Comparison of ENCODE assay signal across 21 cellular contexts in genomic region chr6:95587989-95588388, GRCh38. TPM values are rescaled to one million over a fixed set of nuclear protein-coding genes. Genes with fewer than 3 reads are reported as not detected.
DNase-seq lines count a peak whose midpoint lies in the region; ATAC-seq, FAIRE-seq and TF ChIP-seq lines count a peak whose summit lies in the region.
"Had no signal": no experiment of that assay in that cellular context is flagged by ENCODE, and none has a peak within 500 bp of the region (broad histone marks: within the 10 kb centered on the region; RNA-seq: fewer than 3 reads in every experiment).

No MANE protein-coding gene starts in this region.

- H3K4me2 ChIP-seq in MM.1S (ENCODE audit: low read depth, low read length) (peak overlapping the region; percentile 71), trophoblast cell (ENCODE audit: low read length) (no peak overlapping the region)

- no peak overlapping the region for H3K23ac ChIP-seq in trophoblast cell (ENCODE audit: low read length)

- CTCF ChIA-PET in activated CD8-positive, alpha-beta memory T cell treated with anti-CD3 and anti-CD28 coated beads, Interleukin-2, amount 10 ng/mL, durations not matched to agents 7 days and 5 days (lab: Charles Lee), result interaction anchor here (1.6 kb wide), 1 partner anchor 10 kb away, joined by 5 read pairs; no protein-coding TSS in a partner anchor
- CTCF ChIA-PET in naive thymus-derived CD4-positive, alpha-beta T cell (lab: Charles Lee), result no interaction called here

- peak overlapping the region; percentile 84 for H3K27ac Mint-ChIP-seq in activated CD8-positive, alpha-beta memory T cell treated with anti-CD3 and anti-CD28 coated beads, Interleukin-2, amount 10 ng/mL, durations not matched to agents 7 days and 5 days
- peak overlapping the region in 2 of 9 donors; percentile 1 to 75 for H3K27ac Mint-ChIP-seq in naive thymus-derived CD4-positive, alpha-beta T cell

- H3K4me1 Mint-ChIP-seq in activated CD8-positive, alpha-beta memory T cell treated with anti-CD3 and anti-CD28 coated beads, Interleukin-2, amount 10 ng/mL, durations not matched to agents 7 days and 5 days, result peaks cover 14% of the 10 kb centered on the region
- peaks cover 21 to 60% (median 49%) of the 10 kb centered on the region in 7 donors for H3K4me1 Mint-ChIP-seq in naive thymus-derived CD4-positive, alpha-beta T cell

- H3K9me3 ChIP-seq in MM.1S (replicated peaks; ENCODE audit: insufficient read depth, low read length) (no peaks in the 10 kb centered on the region), trophoblast cell (ENCODE audit: insufficient read depth, low read depth, low read length) (peaks cover 2% of the 10 kb centered on the region)
- H3K9me3 ChIP-seq in naive thymus-derived CD4-positive, alpha-beta T cell (ENCODE audit: control insufficient read depth in 2 of 3, low read length in 3 of 3), result no peaks in the 10 kb centered on the region
- H3K9me3 ChIP-seq: gastrocnemius medialis had no signal

- no peak overlapping the region for H3K14ac ChIP-seq in trophoblast cell (ENCODE audit: low read length)

- H3K79me1 ChIP-seq in trophoblast cell (ENCODE audit: low read length), result no peaks in the 10 kb centered on the region

- intact Hi-C loops in naive thymus-derived CD4-positive, alpha-beta T cell (cut with micrococcal nuclease), result loop anchor here in 1 of 2 donors (1.0 kb wide), 1 partner anchor 11 kb away; the partner anchor contains the start of gene MANEA

- DNase-seq in activated CD8-positive, alpha-beta memory T cell treated with anti-CD3 and anti-CD28 coated beads, Interleukin-2, amount 10 ng/mL, durations not matched to agents 7 days and 5 days, result no peak
- no peak for DNase-seq in activated CD8-positive, alpha-beta memory T cell treated with anti-CD3 and anti-CD28 coated beads, Interleukin-2, amount 50 U/mL, for 4 hours
- DNase-seq in GM18507 (ENCODE audit: extremely low spot score, insufficient read length, low read depth) (no peak), MM.1S (peak; percentile 35), trophoblast cell (no peak)
- DNase-seq in naive thymus-derived CD4-positive, alpha-beta T cell, result no peak
- no peak for DNase-seq in activated CD8-positive, alpha-beta memory T cell treated with anti-CD3 and anti-CD28 coated beads, Interleukin-2, amount 50 U/mL, for 48 hours
- DNase-seq: Caco-2; EL; gastrocnemius medialis; KBM-7; midbrain; NCI-H2171; NCI-H69; PC-3; stimulated activated naive CD4-positive, alpha-beta T cell treated with Interleukin-2 at 50 U/mL for 16 hours had no signal

- H3K9me3 Mint-ChIP-seq in activated CD8-positive, alpha-beta memory T cell treated with anti-CD3 and anti-CD28 coated beads, Interleukin-2, amount 10 ng/mL, durations not matched to agents 7 days and 5 days (ENCODE audit: low read depth), result peaks cover 5% of the 10 kb centered on the region
- H3K9me3 Mint-ChIP-seq in naive thymus-derived CD4-positive, alpha-beta T cell, result peaks cover 0 to 19% (median 12%) of the 10 kb centered on the region in 11 donors

- no peak overlapping the region for H4K8ac ChIP-seq in trophoblast cell (ENCODE audit: low read depth, low read length)

- H2BK12ac ChIP-seq in trophoblast cell (ENCODE audit: low read length), result no peak overlapping the region

- no peak overlapping the region for H2AK5ac ChIP-seq in trophoblast cell (ENCODE audit: low read length)

- H3K36me3 Mint-ChIP-seq in activated CD8-positive, alpha-beta memory T cell treated with anti-CD3 and anti-CD28 coated beads, Interleukin-2, amount 10 ng/mL, durations not matched to agents 7 days and 5 days, result peaks cover 55% of the 10 kb centered on the region
- peaks cover under 1 to 57% (median 37%) of the 10 kb centered on the region in 5 donors for H3K36me3 Mint-ChIP-seq in naive thymus-derived CD4-positive, alpha-beta T cell

- H3K9ac ChIP-seq in MM.1S (ENCODE audit: low read length), result peak overlapping the region; percentile 24; the same call in 1 of the 2 replicates
- no peak overlapping the region for H3K9ac ChIP-seq in trophoblast cell (ENCODE audit: low read length)

- TF ChIP-seq CTCF in MM.1S (IDR thresholded peaks at IDR 0.05; ENCODE audit: low read length), result no peak

- peaks cover 99% of the 10 kb centered on the region for H3K79me2 ChIP-seq in MM.1S (ENCODE audit: low read length)
- H3K79me2 ChIP-seq in trophoblast cell (ENCODE audit: control insufficient read depth, insufficient read depth, low read length, poor library complexity), result no peaks in the 10 kb centered on the region

- H3K9me2 ChIP-seq in MM.1S (replicated peaks; ENCODE audit: insufficient read depth, low read length), result no peaks in the 10 kb centered on the region

- H3K27me3 ChIP-seq in MM.1S (replicated peaks; ENCODE audit: insufficient read depth, low read length), result no peaks in the 10 kb centered on the region
- H3K27me3 ChIP-seq in naive thymus-derived CD4-positive, alpha-beta T cell (ENCODE audit: control insufficient read depth in 2 of 2, insufficient read depth in 2 of 2, low read length in 2 of 2), result no peaks in the 10 kb centered on the region
- no peaks in the 10 kb centered on the region for H3K27me3 ChIP-seq in trophoblast cell (ENCODE audit: insufficient read depth, low read length)
- H3K27me3 ChIP-seq: gastrocnemius medialis, neutrophil had no signal

- FAIRE-seq in GM18507 (lab: Jason Lieb, UNC), result peak; percentile 31
- FAIRE-seq: urothelium cell line had no signal

- H2AFZ ChIP-seq in MM.1S (ENCODE audit: low read length), result no peak overlapping the region
- H2AFZ ChIP-seq in trophoblast cell (ENCODE audit: insufficient read depth, low read length, poor library complexity), result no peak overlapping the region

- 0 out of 2 replicates have a peak, but pooled peaks cover 3% of the 10 kb centered on the region for H3K4me1 ChIP-seq in MM.1S (ENCODE audit: low read length)
- peaks cover 0 to 10% of the 10 kb centered on the region in 2 donors for H3K4me1 ChIP-seq in naive thymus-derived CD4-positive, alpha-beta T cell (ENCODE audit: control insufficient read depth in 2 of 2, insufficient read depth in 2 of 2, low read length in 2 of 2)
- H3K4me1 ChIP-seq in trophoblast cell (ENCODE audit: control insufficient read depth in 1 of 2, insufficient read depth in 2 of 2, low read length in 2 of 2), result no peaks in the 10 kb centered on the region
- H3K4me1 ChIP-seq: Caco-2, gastrocnemius medialis had no signal

- H4K12ac ChIP-seq in trophoblast cell (ENCODE audit: low read depth, low read length), result no peak overlapping the region

- ATAC-seq in activated CD8-positive, alpha-beta memory T cell treated with anti-CD3 and anti-CD28 coated beads, Interleukin-2, amount 10 ng/mL, durations not matched to agents 7 days and 5 days, result peak; percentile 61
- ATAC-seq in naive thymus-derived CD4-positive, alpha-beta T cell, result no peak
- ATAC-seq in HG03439 (IDR thresholded peaks at IDR 0.05; ENCODE audit: unreplicated experiment), result no peak
- ATAC-seq: gastrocnemius medialis, PC-3 had no signal

- H3K4me3 Mint-ChIP-seq in activated CD8-positive, alpha-beta memory T cell treated with anti-CD3 and anti-CD28 coated beads, Interleukin-2, amount 10 ng/mL, durations not matched to agents 7 days and 5 days, result peak overlapping the region; percentile 68
- peak overlapping the region in 9 of 10 donors; percentile 8 to 73 (median 52) for H3K4me3 Mint-ChIP-seq in naive thymus-derived CD4-positive, alpha-beta T cell

- H3K4me3 ChIP-seq in MM.1S (ENCODE audit: low read length), result peak overlapping the region; percentile 44
- no peak overlapping the region for H3K4me3 ChIP-seq in naive thymus-derived CD4-positive, alpha-beta T cell (ENCODE audit: low read length)
- no peak overlapping the region for H3K4me3 ChIP-seq in trophoblast cell (ENCODE audit: low read depth, low read length)
- H3K4me3 ChIP-seq: coronary artery, gastrocnemius medialis, SK-N-MC had no signal

- H3K36me3 ChIP-seq in MM.1S (replicated peaks; ENCODE audit: insufficient read depth, low read length), result peaks cover 7% of the 10 kb centered on the region
- H3K36me3 ChIP-seq in naive thymus-derived CD4-positive, alpha-beta T cell (ENCODE audit: control insufficient read depth in 2 of 3, insufficient read depth in 3 of 3, low read length in 3 of 3), result no peaks in the 10 kb centered on the region
- H3K36me3 ChIP-seq in trophoblast cell (ENCODE audit: control insufficient read depth in 1 of 2, insufficient read depth in 2 of 2, low read length in 2 of 2), result peaks cover 0 to 3% of the 10 kb centered on the region in 2 experiments
- H3K36me3 ChIP-seq: gastrocnemius medialis had no signal

- H3K27ac ChIP-seq in MM.1S (ENCODE audit: low read length), result peak overlapping the region; percentile 38; the same call in 1 of the 2 replicates
- H3K27ac ChIP-seq in naive thymus-derived CD4-positive, alpha-beta T cell (ENCODE audit: low read depth, low read length), result no peak overlapping the region
- no peak overlapping the region for H3K27ac ChIP-seq in trophoblast cell (ENCODE audit: low read depth, low read length)
- H3K27ac ChIP-seq: coronary artery, gastrocnemius medialis, neutrophil, SK-N-MC had no signal

- no peak overlapping the region for H3K4ac ChIP-seq in trophoblast cell (ENCODE audit: low read depth, low read length)

- POLR2A ChIA-PET in naive thymus-derived CD4-positive, alpha-beta T cell (lab: Charles Lee), result no interaction called here

- H3F3A ChIP-seq in MM.1S (ENCODE audit: insufficient read depth, low read length), result peaks cover 8% of the 10 kb centered on the region; the same call in 1 of the 2 replicates

- no peak overlapping the region for H3K18ac ChIP-seq in trophoblast cell (ENCODE audit: low read length)

- no peak overlapping the region for H2BK5ac ChIP-seq in trophoblast cell (ENCODE audit: low read depth, low read length, poor library complexity)

- H4K91ac ChIP-seq in trophoblast cell (ENCODE audit: low read depth, low read length), result no peak overlapping the region

- no peak overlapping the region for H2BK120ac ChIP-seq in trophoblast cell (ENCODE audit: insufficient read depth, low read length, poor library complexity)

- no CpG with 5 or more reads among the region's 1 CpG for WGBS in trophoblast cell (ENCODE audit: extremely low coverage, insufficient coverage, insufficient read length)

- peaks cover 4% of the 10 kb centered on the region; the same call in 1 of the 2 replicates for H4K20me1 ChIP-seq in MM.1S (ENCODE audit: insufficient read depth, low read length)

- H3K27me3 Mint-ChIP-seq in activated CD8-positive, alpha-beta memory T cell treated with anti-CD3 and anti-CD28 coated beads, Interleukin-2, amount 10 ng/mL, durations not matched to agents 7 days and 5 days, result no peaks in the 10 kb centered on the region
- no peaks in the 10 kb centered on the region for H3K27me3 Mint-ChIP-seq in naive thymus-derived CD4-positive, alpha-beta T cell

RNA-seq across cellular contexts. Expression of gene MANEA, which starts 10.7 kb away (rescaled TPM):
- 10 to 100 TPM; 23.2 to 23.3 TPM for total RNA-seq in activated CD8-positive, alpha-beta memory T cell treated with anti-CD3 and anti-CD28 coated beads, Interleukin-2, amount 10 ng/mL, durations not matched to agents 7 days and 5 days
- 10 to 100 TPM in 3 of 5 experiments, 1 to 10 TPM in 2; 3.8 to 25.7 (median 12.2) TPM for total RNA-seq in naive thymus-derived CD4-positive, alpha-beta T cell
- polyA plus RNA-seq in naive thymus-derived CD4-positive, alpha-beta T cell, result 1 to 10 TPM; 4.3 TPM
- polyA plus RNA-seq in trophoblast cell (2013), result 8.5 and 9.1 TPM in 2 replicates
